20 cellular contexts compared by ENCODE assay signal in the genomic region with DNA sequence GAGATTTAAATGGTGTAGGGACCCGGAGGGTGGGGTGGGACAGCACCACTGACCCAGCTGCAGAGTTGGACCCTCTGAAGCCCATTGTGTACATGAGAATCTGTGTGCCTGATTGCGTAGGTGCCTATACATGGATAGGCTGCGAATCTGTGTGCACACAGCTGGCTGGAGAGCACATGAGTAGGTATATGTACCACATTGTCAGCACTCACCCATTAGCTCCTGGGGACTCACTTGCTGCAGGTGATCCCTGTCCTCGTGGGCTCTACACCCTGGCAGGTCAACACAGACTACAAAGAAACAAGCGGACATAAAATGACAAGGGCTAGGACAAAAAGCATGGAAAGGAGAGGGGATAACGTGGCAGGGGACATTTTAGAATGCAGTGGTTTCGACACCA. TPM values are rescaled to one million over a fixed set of nuclear protein-coding genes. Genes with fewer than 3 reads are reported as not detected.
DNase-seq lines count a peak whose midpoint lies in the region; ATAC-seq and TF ChIP-seq lines count a peak whose summit lies in the region.
"Had no signal": no experiment of that assay in that cellular context is flagged by ENCODE, and none has a peak within 500 bp of the region (broad histone marks: within the 10 kb centered on the region; RNA-seq: fewer than 3 reads in every experiment).

No MANE protein-coding gene starts in this region.

- H3K4me2 ChIP-seq in MM.1S (ENCODE audit: low read depth, low read length) = peak overlapping the region; percentile 55

- H3K4me1 Mint-ChIP-seq in natural killer cell treated with Interleukin-12 subunit alpha and Interleukin-12 subunit beta and Interleukin-15 and Interleukin-18, amount 100 ng/mL, for 72 hours (ENCODE audit: low read depth in 2 of 2) = peaks cover 14 to 18% of the 10 kb centered on the region in 2 donors
- H3K4me1 Mint-ChIP-seq in natural killer cell = peaks cover 10 to 24% of the 10 kb centered on the region in 2 donors
- H3K4me1 Mint-ChIP-seq in central memory CD8-positive, alpha-beta T cell = peaks cover 18% of the 10 kb centered on the region
- H3K4me1 Mint-ChIP-seq in stimulated activated naive B cell treated with anti-CD40 and anti-IgM and Interleukin-4, amounts not matched to agents 10 μg/mL and 1 μg/mL and 100 μg/mL, for 72 hours = peaks cover 39 to 63% of the 10 kb centered on the region in 2 donors

- no peak for TF ChIP-seq EP300 in upper lobe of left lung (IDR thresholded peaks at IDR 0.05)

- H3K36me3 Mint-ChIP-seq in natural killer cell treated with Interleukin-12 subunit alpha and Interleukin-12 subunit beta and Interleukin-15 and Interleukin-18, amount 100 ng/mL, for 72 hours = no peaks in the 10 kb centered on the region
- H3K36me3 Mint-ChIP-seq in natural killer cell = no peaks in the 10 kb centered on the region
- H3K36me3 Mint-ChIP-seq in central memory CD8-positive, alpha-beta T cell (ENCODE audit: insufficient read depth) = peaks cover 7% of the 10 kb centered on the region
- peaks cover 7 to 16% of the 10 kb centered on the region in 2 donors for H3K36me3 Mint-ChIP-seq in stimulated activated naive B cell treated with anti-CD40 and anti-IgM and Interleukin-4, amounts not matched to agents 10 μg/mL and 1 μg/mL and 100 μg/mL, for 72 hours

- ATAC-seq in natural killer cell treated with Interleukin-12 subunit alpha and Interleukin-12 subunit beta and Interleukin-15 and Interleukin-18, amount 100 ng/mL, for 72 hours = no peak
- ATAC-seq in natural killer cell (no peak), GM18502 (IDR thresholded peaks at IDR 0.05; ENCODE audit: poor library complexity, unreplicated experiment) (no peak), upper lobe of left lung (ENCODE audit: low FRiP score in 2 of 2) (no peak)
- no peak for ATAC-seq in central memory CD8-positive, alpha-beta T cell (replicated peaks; ENCODE audit: extremely low read depth, poor library complexity, severe bottlenecking)
- no peak for ATAC-seq in stimulated activated naive B cell treated with anti-CD40 and anti-IgM and Interleukin-4, amounts not matched to agents 10 μg/mL and 1 μg/mL and 100 μg/mL, for 72 hours (replicated peaks)

- no peak overlapping the region for H3K4me3 Mint-ChIP-seq in natural killer cell treated with Interleukin-12 subunit alpha and Interleukin-12 subunit beta and Interleukin-15 and Interleukin-18, amount 100 ng/mL, for 72 hours
- H3K4me3 Mint-ChIP-seq in natural killer cell = no peak overlapping the region
- no peak overlapping the region for H3K4me3 Mint-ChIP-seq in central memory CD8-positive, alpha-beta T cell
- H3K4me3 Mint-ChIP-seq in stimulated activated naive B cell treated with anti-CD40 and anti-IgM and Interleukin-4, amounts not matched to agents 10 μg/mL and 1 μg/mL and 100 μg/mL, for 72 hours = peak overlapping the region; percentile 52 to 63
- H3K4me3 Mint-ChIP-seq: CD4-positive, alpha-beta T cell; naive thymus-derived CD4-positive, alpha-beta T cell had no signal

- H3K9ac ChIP-seq in MM.1S (ENCODE audit: low read length) = peak overlapping the region; percentile 2; the same call in 1 of the 2 replicates

- no peaks in the 10 kb centered on the region for H3K79me2 ChIP-seq in MM.1S (ENCODE audit: low read length)

- no peak for TF ChIP-seq CTCF in natural killer cell (IDR thresholded peaks at IDR 0.05)
- no peak for TF ChIP-seq CTCF in MM.1S (IDR thresholded peaks at IDR 0.05; ENCODE audit: low read length)
- TF ChIP-seq CTCF in upper lobe of left lung (IDR thresholded peaks at IDR 0.05) = no peak

- H3K27me3 ChIP-seq in MM.1S (replicated peaks; ENCODE audit: insufficient read depth, low read length) (no peaks in the 10 kb centered on the region), upper lobe of left lung (no peaks in the 10 kb centered on the region)
- H3K27me3 ChIP-seq: stomach, tibial nerve had no signal

- peaks cover 54% of the 10 kb centered on the region for H3F3A ChIP-seq in MM.1S (ENCODE audit: insufficient read depth, low read length)

- no peaks in the 10 kb centered on the region for H3K27me3 Mint-ChIP-seq in natural killer cell treated with Interleukin-12 subunit alpha and Interleukin-12 subunit beta and Interleukin-15 and Interleukin-18, amount 100 ng/mL, for 72 hours
- H3K27me3 Mint-ChIP-seq in natural killer cell (ENCODE audit: low read depth in 2 of 2) = no peaks in the 10 kb centered on the region
- H3K27me3 Mint-ChIP-seq in central memory CD8-positive, alpha-beta T cell = no peaks in the 10 kb centered on the region
- no peaks in the 10 kb centered on the region for H3K27me3 Mint-ChIP-seq in stimulated activated naive B cell treated with anti-CD40 and anti-IgM and Interleukin-4, amounts not matched to agents 10 μg/mL and 1 μg/mL and 100 μg/mL, for 72 hours
- H3K27me3 Mint-ChIP-seq: CD4-positive, alpha-beta T cell; naive thymus-derived CD4-positive, alpha-beta T cell had no signal

- H3K9me3 Mint-ChIP-seq in natural killer cell treated with Interleukin-12 subunit alpha and Interleukin-12 subunit beta and Interleukin-15 and Interleukin-18, amount 100 ng/mL, for 72 hours = no peaks in the 10 kb centered on the region
- H3K9me3 Mint-ChIP-seq in natural killer cell = no peaks in the 10 kb centered on the region
- H3K9me3 Mint-ChIP-seq in central memory CD8-positive, alpha-beta T cell = no peaks in the 10 kb centered on the region
- no peaks in the 10 kb centered on the region for H3K9me3 Mint-ChIP-seq in stimulated activated naive B cell treated with anti-CD40 and anti-IgM and Interleukin-4, amounts not matched to agents 10 μg/mL and 1 μg/mL and 100 μg/mL, for 72 hours
- H3K9me3 Mint-ChIP-seq: CD4-positive, alpha-beta T cell; naive thymus-derived CD4-positive, alpha-beta T cell had no signal

- no peak overlapping the region for H2AFZ ChIP-seq in MM.1S (ENCODE audit: low read length)

- intact Hi-C loops in natural killer cell (cut with micrococcal nuclease) = no loop called here

- H3K27ac Mint-ChIP-seq in natural killer cell treated with Interleukin-12 subunit alpha and Interleukin-12 subunit beta and Interleukin-15 and Interleukin-18, amount 100 ng/mL, for 72 hours = peak overlapping the region; percentile 29 to 38
- H3K27ac Mint-ChIP-seq in natural killer cell = peak overlapping the region in 1 of 2 donors; percentile 40
- peak overlapping the region; percentile 63 for H3K27ac Mint-ChIP-seq in central memory CD8-positive, alpha-beta T cell (ENCODE audit: low read depth)
- H3K27ac Mint-ChIP-seq in stimulated activated naive B cell treated with anti-CD40 and anti-IgM and Interleukin-4, amounts not matched to agents 10 μg/mL and 1 μg/mL and 100 μg/mL, for 72 hours = peak overlapping the region; percentile 89
- H3K27ac Mint-ChIP-seq: CD4-positive, alpha-beta T cell had no signal

- H3K4me3 ChIP-seq in MM.1S (ENCODE audit: low read length) (no peak overlapping the region), upper lobe of left lung (no peak overlapping the region)
- H3K4me3 ChIP-seq: left ventricle myocardium inferior, stomach, tibial nerve had no signal

- peaks cover 16% of the 10 kb centered on the region for H3K4me1 ChIP-seq in MM.1S (ENCODE audit: low read length)
- H3K4me1 ChIP-seq in upper lobe of left lung = peaks cover 0 to 8% (median 2%) of the 10 kb centered on the region in 4 donors

- H3K9me2 ChIP-seq in MM.1S (replicated peaks; ENCODE audit: insufficient read depth, low read length) = no peaks in the 10 kb centered on the region

- 0 out of 2 replicates have a peak, but pooled peaks cover under 1% of the 10 kb centered on the region for H4K20me1 ChIP-seq in MM.1S (ENCODE audit: insufficient read depth, low read length)

- 79 to 86% methylated on average over 7 of the region's 7 CpGs for WGBS in upper lobe of left lung, 2 donors

- H3K27ac ChIP-seq in MM.1S (ENCODE audit: low read length) (peak overlapping the region; percentile 48; the same call in 1 of the 2 replicates), upper lobe of left lung (no peak overlapping the region)
- H3K27ac ChIP-seq: left ventricle myocardium inferior, stomach, tibial nerve had no signal

- DNase-seq in natural killer cell treated with Interleukin-12 subunit alpha and Interleukin-12 subunit beta and Interleukin-15 and Interleukin-18, amount 100 ng/mL, for 72 hours (ENCODE audit: low spot score) = no peak
- no peak for DNase-seq in natural killer cell
- DNase-seq in MM.1S = no peak
- no peak for DNase-seq in central memory CD8-positive, alpha-beta T cell (ENCODE audit: low spot score in 2 of 2)
- no peak for DNase-seq in stimulated activated naive B cell treated with anti-CD40 and anti-IgM and Interleukin-4, amounts not matched to agents 10 μg/mL and 1 μg/mL and 100 μg/mL, for 72 hours
- no peak for DNase-seq in upper lobe of left lung
- DNase-seq: CD4-positive, alpha-beta T cell; DMS153; left ventricle myocardium inferior; naive thymus-derived CD4-positive, alpha-beta T cell; NCI-H1436 treated with DMSO at 0.1 percent for 48 hours; SIG-M5; stimulated activated CD4-positive, alpha-beta T cell treated with anti-CD3 and anti-CD28 coated beads, Interleukin-12 subunit alpha, Interleukin-12 subunit beta, amount 100 ng/mL, for 4 hours; stimulated activated CD4-positive, alpha-beta T cell treated with anti-CD3 and anti-CD28 coated beads, Interleukin-4, amount 100 ng/mL, for 24 hours; stomach had no signal

- H3K36me3 ChIP-seq in MM.1S (replicated peaks; ENCODE audit: insufficient read depth, low read length) = no peaks in the 10 kb centered on the region
- peaks cover under 1 to 25% (median 5%) of the 10 kb centered on the region in 4 donors for H3K36me3 ChIP-seq in upper lobe of left lung

- no peak for TF ChIP-seq POLR2A in upper lobe of left lung (IDR thresholded peaks at IDR 0.05)

- H3K9me3 ChIP-seq in MM.1S (replicated peaks; ENCODE audit: insufficient read depth, low read length) (no peaks in the 10 kb centered on the region), upper lobe of left lung (no peaks in the 10 kb centered on the region)
- H3K9me3 ChIP-seq: left ventricle myocardium inferior, stomach, tibial nerve had no signal

RNA-seq across cellular contexts. Expression of gene CETP, which starts 11.3 kb away (rescaled TPM):
- total RNA-seq in natural killer cell treated with Interleukin-12 subunit alpha and Interleukin-12 subunit beta and Interleukin-15 and Interleukin-18, amount 100 ng/mL, for 72 hours = not detected
- total RNA-seq in natural killer cell (under 1 TPM in 1 of 3 donors, not detected in 2; 0.14 TPM), upper lobe of left lung (1 to 10 TPM in 1 of 6 donors, under 1 TPM in 4, not detected in 1; 0.29 to 1.5 (median 0.91) TPM)
- total RNA-seq: CD4-positive, alpha-beta T cell; fibroblast of lung; naive thymus-derived CD4-positive, alpha-beta T cell; osteocyte; renal cortical epithelial cell; tibial nerve had no signal

RNA-seq across cellular contexts. Expression of gene HERPUD1, which starts 18.5 kb away (rescaled TPM):
- total RNA-seq in natural killer cell treated with Interleukin-12 subunit alpha and Interleukin-12 subunit beta and Interleukin-15 and Interleukin-18, amount 100 ng/mL, for 72 hours = 100 to 1,000 TPM; 127 to 141 TPM
- total RNA-seq in natural killer cell (100 to 1,000 TPM; 181 to 266 (median 243) TPM), upper lobe of left lung (100 to 1,000 TPM in 5 of 6 donors, 10 to 100 TPM in 1; 81.0 to 283 (median 196) TPM)

RNA-seq across cellular contexts. Expression of gene NLRC5, which starts 38.9 kb away (rescaled TPM):
- total RNA-seq in natural killer cell treated with Interleukin-12 subunit alpha and Interleukin-12 subunit beta and Interleukin-15 and Interleukin-18, amount 100 ng/mL, for 72 hours = 100 to 1,000 TPM; 190 to 316 TPM
- total RNA-seq in natural killer cell = 100 to 1,000 TPM; 320 to 563 (median 535) TPM
- total RNA-seq in upper lobe of left lung = 100 to 1,000 TPM in 2 of 6 donors, 10 to 100 TPM in 4; 29.2 to 361 (median 52.7) TPM

Comparison
In these comparisons a context has a peak if more than half of its experiments do, and no peak if none do; other contexts are left out.
1. H3K4me3 Mint-ChIP-seq: peak in stimulated activated naive B cell treated with anti-CD40 and anti-IgM and Interleukin-4, amounts not matched to agents 10 μg/mL and 1 μg/mL and 100 μg/mL, for 72 hours (2 of 2); none in natural killer cell treated with Interleukin-12 subunit alpha and Interleukin-12 subunit beta and Interleukin-15 and Interleukin-18, amount 100 ng/mL, for 72 hours (single experiment), natural killer cell (single experiment) and central memory CD8-positive, alpha-beta T cell (single experiment).